In the genomic region with DNA sequence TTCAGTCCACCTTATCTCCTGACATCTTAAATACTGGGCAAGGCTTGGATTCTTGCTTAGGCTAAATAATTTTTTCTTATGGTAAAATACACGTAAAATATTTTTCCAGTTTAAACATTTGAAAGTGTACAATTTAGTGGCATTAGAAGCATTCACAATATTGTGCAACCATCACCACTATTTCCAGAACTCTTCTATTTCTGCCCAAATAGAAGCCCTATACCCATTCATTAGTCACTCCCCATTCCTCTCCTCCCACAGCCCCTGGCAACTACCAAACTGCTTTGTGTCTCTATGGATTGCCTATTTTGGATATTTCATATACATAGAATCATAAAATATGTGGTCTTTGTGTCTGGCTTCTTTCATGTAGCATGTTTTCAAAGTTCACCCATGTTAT, we compare ENCODE assay signal across 1 cellular context.
TF ChIP-seq lines count a peak whose summit lies in the region.

No MANE protein-coding gene starts in this region.

TF ChIP-seq in HepG2, 621 proteins besides CTCF, POLR2A, EP300 and RAD21:
- TF ChIP-seq CEBPB (IDR thresholded peaks at IDR 0.05; ENCODE audit: borderline replicate concordance, low read depth, low read length) (0 out of 2 replicates have a peak, but pooled peaks have one; percentile 17), PLRG1 (conservative IDR thresholded peaks at IDR 0.05) (no peak)
